In the genomic region with DNA sequence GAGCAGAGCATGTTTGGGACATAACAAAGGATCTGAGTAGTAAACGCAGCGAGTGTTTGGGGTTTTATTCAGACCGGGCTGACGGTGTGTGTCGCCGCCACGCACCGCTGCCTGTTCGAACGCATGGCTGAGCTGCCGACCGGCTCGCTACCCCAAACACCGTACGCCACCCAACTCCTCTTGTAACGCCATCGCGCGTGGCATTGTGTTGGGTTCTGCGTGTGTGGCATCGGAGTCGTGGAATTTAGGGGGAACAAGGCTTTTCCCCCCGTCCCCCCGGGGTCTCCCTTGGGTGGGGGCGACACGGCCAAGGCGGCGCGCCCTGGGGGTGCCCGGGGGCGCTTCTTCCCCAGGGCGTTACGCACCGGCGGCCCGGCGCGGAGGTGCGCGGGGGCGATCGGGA, we compare ENCODE assay signal across 8 cellular contexts. TPM values are rescaled to one million over a fixed set of nuclear protein-coding genes. Genes with fewer than 3 reads are reported as not detected.
DNase-seq lines count a peak whose midpoint lies in the region; TF ChIP-seq lines count a peak whose summit lies in the region.

No MANE protein-coding gene starts in this region.

- CTCF ChIA-PET in HEK293T (lab: Yijun Ruan, JAX) = interaction anchor here (0.5 kb wide), 1 partner anchor 188 kb away, joined by 3 read pairs; no protein-coding TSS in a partner anchor

- H3K9ac ChIP-seq in SK-N-MC (ENCODE audit: insufficient read length) = peak overlapping the region; percentile 15

- no peaks in the 10 kb centered on the region for H3K36me3 ChIP-seq in SK-N-MC (ENCODE audit: insufficient read depth, low read length)

- POLR2A ChIA-PET in HEK293T (lab: Yijun Ruan, JAX) = interaction anchor here (0.7 to 1.5 kb wide), 6 partner anchors 11 to 625 kb away, joined by 3 to 5 read pairs (median 3); no protein-coding TSS in a partner anchor

- peak overlapping the region; percentile 77 for H3K4me3 ChIP-seq in SK-N-MC
- peak overlapping the region; percentile 75 for H3K4me3 ChIP-seq in fibroblast of the aortic adventitia (ENCODE audit: low read depth, low read length)

- intact Hi-C loops in posterior vena cava (cut with DNase I) = loop anchor here (5.0 to 10.0 kb wide), 2 partner anchors 243 to 1435 kb away; no protein-coding TSS in a partner anchor

- H3K9me3 ChIP-seq in SK-N-MC (ENCODE audit: low read depth, low read length) = no peaks in the 10 kb centered on the region

- DNase-seq in NCI-H1694 treated with DMSO at 0.1 percent for 48 hours (lab: John Stamatoyannopoulos, UW) = peak; percentile 37
- DNase-seq in NCI-H1694 (lab: John Stamatoyannopoulos, UW) = no peak
- DNase-seq in HEK293T (ENCODE audit: extremely low spot score) = peak; percentile 31
- DNase-seq in SK-N-MC (ENCODE audit: low read depth, low spot score) = no peak
- DNase-seq in fibroblast of the aortic adventitia (ENCODE audit: low read depth) = no peak
- peak; percentile 82 for DNase-seq in posterior vena cava (ENCODE audit: low spot score)
- no peak for DNase-seq in NCI-H226
- DNase-seq in NCI-H2081 treated with DMSO at 0.1 percent for 48 hours (lab: John Stamatoyannopoulos, UW) = no peak

- no peak for TF ChIP-seq CTCF in fibroblast of the aortic adventitia (IDR thresholded peaks at IDR 0.05; ENCODE audit: insufficient read depth, low read length)

- no peak overlapping the region for H3K27ac ChIP-seq in SK-N-MC

TF ChIP-seq in HEK293T, 16 proteins besides CTCF, POLR2A, EP300 and RAD21:
- TF ChIP-seq FOXA1 (IDR thresholded peaks at IDR 0.05) (no peak), TARDBP (IDR thresholded peaks at IDR 0.05) (no peak), PKNOX1 (IDR thresholded peaks at IDR 0.05) (no peak), CTBP1 (IDR thresholded peaks at IDR 0.05; ENCODE audit: borderline replicate concordance) (no peak), L3MBTL2 (conservative IDR thresholded peaks at IDR 0.05) (peak; percentile 66)

RNA-seq across cellular contexts. Expression of gene NRP2, which starts 0.5 kb away (rescaled TPM):
- total RNA-seq in fibroblast of the aortic adventitia (ENCODE audit: low replicate concordance) (11.2 and 12.6 TPM in 2 replicates), posterior vena cava (10 to 100 TPM; 80.8 to 93.5 TPM)

Comparison
In these comparisons a context has a peak if more than half of its experiments do, and no peak if none do; other contexts are left out.
1. DNase-seq: peak in NCI-H1694 treated with DMSO at 0.1 percent for 48 hours (single experiment), HEK293T (single experiment) and posterior vena cava (single experiment); none in NCI-H1694 (single experiment), SK-N-MC (single experiment), fibroblast of the aortic adventitia (single experiment), NCI-H226 (single experiment) and NCI-H2081 treated with DMSO at 0.1 percent for 48 hours (single experiment).